ENCODE assay signal across 8 cellular contexts in genomic region chr12:55996201-55996714, GRCh38. TPM values are rescaled to one million over a fixed set of nuclear protein-coding genes. Genes with fewer than 3 reads are reported as not detected.
DNase-seq lines count a peak whose midpoint lies in the region; ATAC-seq and TF ChIP-seq lines count a peak whose summit lies in the region.

No MANE protein-coding gene starts in this region.

- H3K9ac ChIP-seq in endocrine pancreas (ENCODE audit: control insufficient read depth, insufficient read depth, low read length): peak overlapping the region; percentile 1

- H3K4me1 Mint-ChIP-seq in stimulated activated effector memory CD8-positive, alpha-beta T cell treated with anti-CD3 and anti-CD28 coated beads, Interleukin-12 subunit alpha, Interleukin-12 subunit beta, amount 100 ng/mL, for 72 hours: peaks cover 15% of the 10 kb centered on the region

- H3K9me3 ChIP-seq in endocrine pancreas (ENCODE audit: control insufficient read depth, low read length) (no peaks in the 10 kb centered on the region), mesodermal cell (ENCODE audit: control insufficient read depth, low read length) (no peaks in the 10 kb centered on the region)

- H3K27ac ChIP-seq in mesodermal cell (ENCODE audit: low read depth, low read length, severe bottlenecking): peak overlapping the region; percentile 4

- ATAC-seq in stimulated activated effector memory CD8-positive, alpha-beta T cell treated with anti-CD3 and anti-CD28 coated beads, Interleukin-12 subunit alpha, Interleukin-12 subunit beta, amount 100 ng/mL, for 72 hours: peak; percentile 60
- no peak for ATAC-seq in GM21515 (IDR thresholded peaks at IDR 0.05; ENCODE audit: unreplicated experiment)

- H3K4me3 ChIP-seq in endocrine pancreas (ENCODE audit: control insufficient read depth, insufficient read depth, low read length) (peak overlapping the region; percentile 81), mesodermal cell (ENCODE audit: extremely low read depth, insufficient read depth, low read length, poor library complexity, severe bottlenecking) (peak overlapping the region; percentile 64)

- no peak overlapping the region for H3K27ac Mint-ChIP-seq in stimulated activated effector memory CD8-positive, alpha-beta T cell treated with anti-CD3 and anti-CD28 coated beads, Interleukin-12 subunit alpha, Interleukin-12 subunit beta, amount 100 ng/mL, for 72 hours

- H3K36me3 ChIP-seq in endocrine pancreas (ENCODE audit: control insufficient read depth, insufficient read depth, low read length) (peaks cover 4% of the 10 kb centered on the region), mesodermal cell (ENCODE audit: control insufficient read depth, insufficient read depth, low read length) (peaks cover 45% of the 10 kb centered on the region)

- peaks cover 48% of the 10 kb centered on the region for H3K36me3 Mint-ChIP-seq in stimulated activated effector memory CD8-positive, alpha-beta T cell treated with anti-CD3 and anti-CD28 coated beads, Interleukin-12 subunit alpha, Interleukin-12 subunit beta, amount 100 ng/mL, for 72 hours

- no peaks in the 10 kb centered on the region for H3K4me1 ChIP-seq in endocrine pancreas (ENCODE audit: control insufficient read depth, insufficient read depth, low read length)
- H3K4me1 ChIP-seq in mesodermal cell (ENCODE audit: control insufficient read depth, insufficient read depth, low read length, poor library complexity, severe bottlenecking): peaks cover 5% of the 10 kb centered on the region

- 86 to 89% methylated on average over 10 of the region's 14 CpGs for WGBS in mesodermal cell (ENCODE audit: insufficient coverage in 2 of 2), 2 experiments

- H3K9me3 Mint-ChIP-seq in stimulated activated effector memory CD8-positive, alpha-beta T cell treated with anti-CD3 and anti-CD28 coated beads, Interleukin-12 subunit alpha, Interleukin-12 subunit beta, amount 100 ng/mL, for 72 hours: no peaks in the 10 kb centered on the region

- DNase-seq in AG09319 (ENCODE audit: extremely low read depth, low read depth) (no peak), HCEC 1CT (peak; percentile 45), NCI-H82 treated with DMSO at 0.1 percent for 48 hours (lab: John Stamatoyannopoulos, UW; ENCODE audit: unreplicated experiment) (peak; percentile 13)
- DNase-seq in activated CD8-positive, alpha-beta memory T cell treated with anti-CD3 and anti-CD28 coated beads for 24 hours: peak; percentile 79
- peak; percentile 48 to 68 for DNase-seq in stimulated activated effector memory CD8-positive, alpha-beta T cell treated with anti-CD3 and anti-CD28 coated beads, Interleukin-12 subunit alpha, Interleukin-12 subunit beta, amount 100 ng/mL, for 72 hours (ENCODE audit: low spot score in 2 of 2)

- H3K4me3 Mint-ChIP-seq in stimulated activated effector memory CD8-positive, alpha-beta T cell treated with anti-CD3 and anti-CD28 coated beads, Interleukin-12 subunit alpha, Interleukin-12 subunit beta, amount 100 ng/mL, for 72 hours: peak overlapping the region; percentile 57

- peak; percentile 83 for TF ChIP-seq CTCF in AG09319 (IDR thresholded peaks at IDR 0.05; ENCODE audit: low read depth, low read length)

- H3K27me3 ChIP-seq in endocrine pancreas (ENCODE audit: control insufficient read depth, insufficient read depth, low read length): no peaks in the 10 kb centered on the region

RNA-seq across cellular contexts. Expression of gene SUOX, which starts 0.8 kb away (rescaled TPM):
- 17.1 TPM for polyA plus RNA-seq in mesodermal cell (2013, experiment 1 of 2)
- polyA plus RNA-seq in mesodermal cell (2013, experiment 2 of 2): 16.0 TPM

RNA-seq across cellular contexts. Expression of gene RAB5B, which starts 22.4 kb away (rescaled TPM):
- 108 TPM for polyA plus RNA-seq in mesodermal cell (2013, experiment 1 of 2)
- 91.2 TPM for polyA plus RNA-seq in mesodermal cell (2013, experiment 2 of 2)

RNA-seq across cellular contexts. Expression of gene IKZF4, which starts 24.6 kb away (rescaled TPM):
- polyA plus RNA-seq in mesodermal cell (2013, experiment 1 of 2): 10.2 TPM
- 9.7 TPM for polyA plus RNA-seq in mesodermal cell (2013, experiment 2 of 2)

RNA-seq across cellular contexts. Expression of gene CDK2, which starts 29.6 kb away (rescaled TPM):
- polyA plus RNA-seq in mesodermal cell (2013, experiment 1 of 2): 51.1 TPM
- polyA plus RNA-seq in mesodermal cell (2013, experiment 2 of 2): 49.6 TPM

RNA-seq across cellular contexts. Expression of gene PMEL, which starts 30.4 kb away (rescaled TPM):
- polyA plus RNA-seq in mesodermal cell (2013, experiment 1 of 2): 48.8 TPM
- polyA plus RNA-seq in mesodermal cell (2013, experiment 2 of 2): 27.0 TPM
